Comparison of ENCODE assay signal across 21 cellular contexts in genomic region chr4:153543351-153543750, GRCh38.
"Had no signal": no experiment of that assay in that cellular context is flagged by ENCODE, and none has a peak within 500 bp of the region (broad histone marks: within the 10 kb centered on the region; RNA-seq: fewer than 3 reads in every experiment).

No MANE protein-coding gene starts in this region.

- H3K27ac Mint-ChIP-seq: activated CD4-positive, alpha-beta memory T cell treated with anti-CD3 and anti-CD28 coated beads for 36 hours; activated naive CD8-positive, alpha-beta T cell had no signal

- DNase-seq: activated B cell treated with CpG ODN at 0.5 μM for 24 hours; activated CD4-positive, alpha-beta T cell treated with anti-CD3 and anti-CD28 coated beads for 4 hours; activated T-cell treated with anti-CD3 and anti-CD28 coated beads for 4 hours; central memory CD4-positive, alpha-beta T cell; dorsolateral prefrontal cortex; foreskin keratinocyte; head of caudate nucleus; kidney; mesendoderm; stimulated activated CD4-positive, alpha-beta T cell treated with anti-CD3 and anti-CD28 coated beads, Interleukin-12 subunit alpha, Interleukin-12 subunit beta, amount 100 ng/mL, for 4 hours; stimulated activated CD4-positive, alpha-beta T cell treated with anti-CD3 and anti-CD28 coated beads, Interleukin-1b, Interleukin-23, amount 100 ng/mL, for 48 hours; stimulated activated naive CD4-positive, alpha-beta T cell treated with Interleukin-2 at 50 U/mL for 16 hours; upper lobe of left lung had no signal

- H3K4me3 ChIP-seq: dorsolateral prefrontal cortex, suprapubic skin, upper lobe of left lung had no signal

- FAIRE-seq: colon, kidney had no signal

- H3K27ac ChIP-seq: dorsolateral prefrontal cortex, foreskin keratinocyte, suprapubic skin, upper lobe of left lung had no signal

- H3K9me3 ChIP-seq: suprapubic skin, upper lobe of left lung had no signal

- H3K27me3 ChIP-seq: dorsolateral prefrontal cortex, foreskin keratinocyte, suprapubic skin, upper lobe of left lung had no signal

- H3K36me3 ChIP-seq: suprapubic skin, upper lobe of left lung had no signal

- ATAC-seq: foreskin keratinocyte; natural killer cell treated with Interleukin-12 subunit alpha and Interleukin-12 subunit beta and Interleukin-15 and Interleukin-18, amount 100 ng/mL, for 72 hours; SK-N-SH treated with all-trans-retinoic acid at 6 μM for 48 hours; T-cell had no signal

- H3K9me3 Mint-ChIP-seq: activated B cell treated with CpG ODN at 0.5 μM for 24 hours; activated CD4-positive, alpha-beta memory T cell treated with anti-CD3 and anti-CD28 coated beads for 36 hours; brain; T-cell had no signal

- H3K36me3 Mint-ChIP-seq: natural killer cell treated with Interleukin-12 subunit alpha and Interleukin-12 subunit beta and Interleukin-15 and Interleukin-18, amount 100 ng/mL, for 72 hours had no signal

- H3K4me1 ChIP-seq: foreskin keratinocyte had no signal

- H3K4me3 Mint-ChIP-seq: activated B cell treated with CpG ODN at 0.5 μM for 24 hours; activated CD4-positive, alpha-beta memory T cell treated with anti-CD3 and anti-CD28 coated beads for 36 hours; activated naive CD8-positive, alpha-beta T cell; brain; natural killer cell treated with Interleukin-12 subunit alpha and Interleukin-12 subunit beta and Interleukin-15 and Interleukin-18, amount 100 ng/mL, for 72 hours had no signal

- H3K27me3 Mint-ChIP-seq: activated B cell treated with CpG ODN at 0.5 μM for 24 hours; activated CD4-positive, alpha-beta memory T cell treated with anti-CD3 and anti-CD28 coated beads for 36 hours; activated naive CD8-positive, alpha-beta T cell; natural killer cell treated with Interleukin-12 subunit alpha and Interleukin-12 subunit beta and Interleukin-15 and Interleukin-18, amount 100 ng/mL, for 72 hours; T-cell had no signal
